ENCODE assay signal across 12 cellular contexts in the genomic region with DNA sequence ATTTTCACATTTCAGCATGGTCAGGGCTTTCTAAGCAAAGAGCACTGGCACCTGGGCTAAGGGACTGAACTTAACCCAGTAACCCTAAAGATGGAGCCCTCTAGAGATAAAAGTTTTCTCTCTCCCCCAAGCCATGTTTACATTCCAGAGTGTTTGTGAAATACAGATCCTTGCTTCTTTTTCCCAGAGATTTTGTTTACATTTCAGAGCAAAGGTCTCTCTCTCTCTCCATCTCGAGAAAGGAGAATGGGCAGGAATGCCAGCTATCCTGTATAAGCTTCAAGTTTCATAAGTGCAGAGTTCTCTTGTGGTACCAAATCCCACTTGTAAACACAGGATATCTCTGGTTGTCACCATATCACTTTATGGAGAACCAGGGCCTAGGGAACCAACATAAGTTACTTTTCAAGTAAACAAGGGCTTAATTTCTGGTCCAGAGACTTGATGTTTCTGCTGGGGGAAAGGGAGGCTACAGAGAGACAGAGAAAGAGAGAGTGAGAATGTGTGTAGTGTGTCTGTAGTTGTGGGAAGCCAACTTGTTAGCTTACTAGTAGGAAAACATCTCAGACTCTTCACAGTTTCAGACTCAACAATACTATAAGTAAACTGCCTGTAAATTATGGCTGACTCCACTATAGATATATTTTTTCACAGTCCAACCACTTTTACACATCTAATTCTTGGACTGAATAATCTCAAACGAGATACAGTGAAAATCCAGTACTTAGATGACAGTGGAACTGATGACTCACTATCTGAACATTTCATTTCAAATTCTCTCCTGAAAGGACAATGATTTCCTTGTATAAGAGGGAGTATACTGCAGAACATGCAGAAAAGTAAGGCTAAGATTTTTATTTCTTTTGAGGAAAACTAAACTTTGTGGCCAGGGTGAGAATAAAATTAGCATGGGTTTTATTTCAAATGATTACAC.
DNase-seq lines count a peak whose midpoint lies in the region; ATAC-seq, FAIRE-seq and TF ChIP-seq lines count a peak whose summit lies in the region.
"Had no signal": no experiment of that assay in that cellular context is flagged by ENCODE, and none has a peak within 500 bp of the region (broad histone marks: within the 10 kb centered on the region; RNA-seq: fewer than 3 reads in every experiment).

No MANE protein-coding gene starts in this region.

- no peak for TF ChIP-seq RAD21 in HepG2 (CRISPR knock-in tag; IDR thresholded peaks at IDR 0.05)

- no TSS peak for BruUV-seq in HepG2 (replicated peaks; lab: Mats Ljungman, UMichigan)

- H3K4me3 ChIP-seq in AG04449 (ENCODE audit: low read depth, low read length), result no peak overlapping the region
- no peak overlapping the region for H3K4me3 ChIP-seq in bronchial epithelial cell (ENCODE audit: low read depth, low read length)
- no peak overlapping the region for H3K4me3 ChIP-seq in HepG2 (replicated peaks in 1 of 3; ENCODE audit: insufficient read depth in 1 of 3, low read depth in 2 of 3, low read length in 3 of 3)
- H3K4me3 ChIP-seq in upper lobe of right lung, result no peak overlapping the region
- H3K4me3 ChIP-seq: ascending aorta had no signal

- TF ChIP-seq CTCF in AG04449 (IDR thresholded peaks at IDR 0.05; ENCODE audit: insufficient read depth, low read length, missing control alignments) (no peak), bronchial epithelial cell (IDR thresholded peaks at IDR 0.05; ENCODE audit: insufficient read depth, low read length, severe bottlenecking) (no peak), HepG2 (CRISPR knock-in tag; IDR thresholded peaks at IDR 0.05) (no peak; the same call in 1 of the 2 replicates), upper lobe of right lung (IDR thresholded peaks at IDR 0.05) (no peak)

- ATAC-seq in HepG2 (peak; percentile 90), GM21737 (IDR thresholded peaks at IDR 0.05; ENCODE audit: unreplicated experiment) (no peak), upper lobe of right lung (no peak)

- H3K36me3 ChIP-seq in bronchial epithelial cell (ENCODE audit: control insufficient read depth, insufficient read depth, low read length), result no peaks in the 10 kb centered on the region
- peaks cover 1 to 3% of the 10 kb centered on the region in 2 experiments; a peak in 2 of 5 replicates for H3K36me3 ChIP-seq in HepG2 (replicated peaks in 1 of 2; ENCODE audit: control insufficient read depth in 1 of 2, insufficient read depth in 2 of 2, low read length in 2 of 2)
- no peaks in the 10 kb centered on the region for H3K36me3 ChIP-seq in upper lobe of right lung
- H3K36me3 ChIP-seq: ascending aorta had no signal

- 0% methylated on average over 2 of the region's 2 CpGs for WGBS in HepG2 (ENCODE audit: low lambda C conversion rate)

- no peak overlapping the region for H2AFZ ChIP-seq in HepG2 (ENCODE audit: low read length)

- FAIRE-seq in bronchial epithelial cell (lab: Jason Lieb, UNC) (no peak), HepG2 (lab: Jason Lieb, UNC) (peak; percentile 79)

- CTCF ChIA-PET in AG04449 (lab: Yijun Ruan, JAX) (interaction anchor here (1.1 to 1.8 kb wide), 4 partner anchors 9 to 216 kb away, joined by 3 to 30 read pairs (median 4); no protein-coding TSS in a partner anchor), HepG2 (lab: Yijun Ruan, JAX; ENCODE audit: low intra/inter-chr PET ratio, low total read pairs) (interaction anchor here (1.0 to 4.5 kb wide), 2 partner anchors 216 to 635 kb away, joined by 3 to 65 read pairs; no protein-coding TSS in a partner anchor)

- H3K9ac ChIP-seq in HepG2 (ENCODE audit: insufficient read depth, low read depth, low read length), result no peak overlapping the region

- H3K9me3 ChIP-seq in HepG2 (ENCODE audit: low read length) (no peaks in the 10 kb centered on the region), upper lobe of right lung (no peaks in the 10 kb centered on the region)
- H3K9me3 ChIP-seq: ascending aorta had no signal

- peak; percentile 17 for DNase-seq in AG04449 (ENCODE audit: low read depth, low spot score)
- DNase-seq in HS-5 (ENCODE audit: low read depth), result peak; percentile 19
- peak; percentile 58 for DNase-seq in bronchial epithelial cell (ENCODE audit: low read depth)
- DNase-seq in HepG2 (ENCODE audit: low spot score), result peak; percentile 88
- DNase-seq in NCI-H1417 (lab: John Stamatoyannopoulos, UW), result no peak
- DNase-seq in NK-92 (lab: John Stamatoyannopoulos, UW; ENCODE audit: unreplicated experiment), result no peak
- DNase-seq in upper lobe of right lung, result no peak
- DNase-seq: C1 segment of cervical spinal cord, NCI-H1436, T-helper 9 cell had no signal

- H4K20me1 ChIP-seq in HepG2 (ENCODE audit: insufficient read depth, low read length), result no peaks in the 10 kb centered on the region

- peak overlapping the region; percentile 38 for H3K4me2 ChIP-seq in HepG2 (ENCODE audit: low read depth, low read length)

- intact Hi-C loops in HepG2 (cut with micrococcal nuclease; ENCODE audit: unreplicated experiment) (loop anchor here (2.0 to 5.0 kb wide), 4 partner anchors 86 to 231 kb away; no protein-coding TSS in a partner anchor), upper lobe of right lung (cut with DNase I) (loop anchor here (10.0 kb wide), 1 partner anchor 209 kb away; no protein-coding TSS in a partner anchor)

- H3K4me1 ChIP-seq in HepG2 (ENCODE audit: insufficient read depth, low read length) (peaks cover 40% of the 10 kb centered on the region), upper lobe of right lung (no peaks in the 10 kb centered on the region)
- H3K4me1 ChIP-seq: ascending aorta had no signal

- TF ChIP-seq EP300 in HepG2 (IDR thresholded peaks at IDR 0.05; ENCODE audit: low read depth in 2 of 2, low read length in 2 of 2) (peak in 1 of 2 experiments; percentile 89; a peak in 2 of 4 replicates), HepG2 (CRISPR knock-in tag; IDR thresholded peaks at IDR 0.05; ENCODE audit: borderline replicate concordance) (0 out of 2 replicates have a peak, but pooled peaks have one; percentile 37)

- no peak for TF ChIP-seq POLR2A in HepG2 (IDR thresholded peaks at IDR 0.05; ENCODE audit: insufficient read depth in 1 of 2, low read depth in 2 of 2, low read length in 2 of 2)

- POLR2A ChIA-PET in AG04449 (lab: Yijun Ruan, JAX), result interaction anchor here (0.7 kb wide), 1 partner anchor 543 kb away, joined by 3 read pairs; no protein-coding TSS in a partner anchor
- POLR2A ChIA-PET in HepG2 (lab: Yijun Ruan, JAX), result no interaction called here

- H3K27ac ChIP-seq in HepG2 (ENCODE audit: extremely low read length, insufficient read depth, low read length), result peak overlapping the region; percentile 42
- H3K27ac ChIP-seq in upper lobe of right lung, result no peak overlapping the region
- H3K27ac ChIP-seq: ascending aorta had no signal

- H3K79me2 ChIP-seq in HepG2 (ENCODE audit: insufficient read depth, low read length), result no peaks in the 10 kb centered on the region

- H3K27me3 ChIP-seq in bronchial epithelial cell (ENCODE audit: control insufficient read depth, insufficient read depth, low read length), result no peaks in the 10 kb centered on the region
- no peaks in the 10 kb centered on the region for H3K27me3 ChIP-seq in HepG2 (ENCODE audit: control insufficient read depth in 1 of 2, insufficient read depth in 2 of 2, low read length in 2 of 2)
- H3K27me3 ChIP-seq in upper lobe of right lung, result no peaks in the 10 kb centered on the region
- H3K27me3 ChIP-seq: ascending aorta had no signal

- in situ Hi-C loops in HepG2 (cut with HindIII; ENCODE audit: extremely low pct_ligation_motif_present, low pct_unique_long_range_greater_than_20kb), result loop anchor here (5.0 kb wide), 1 partner anchor 216 kb away; no protein-coding TSS in a partner anchor

TF ChIP-seq in HepG2, 621 proteins besides CTCF, POLR2A, EP300 and RAD21 (continues in another document):
- TF ChIP-seq ELF1 (CRISPR knock-in tag; IDR thresholded peaks at IDR 0.05) (no peak), KAT7 (CRISPR knock-in tag; IDR thresholded peaks at IDR 0.05; ENCODE audit: borderline replicate concordance) (no peak), RCOR2 (CRISPR knock-in tag; IDR thresholded peaks at IDR 0.05) (peak; percentile 84), ZNF230 (CRISPR knock-in tag; IDR thresholded peaks at IDR 0.05) (no peak), TCF7L2 (IDR thresholded peaks at IDR 0.05; ENCODE audit: low read depth, low read length) (no peak), ZFYVE20 (CRISPR knock-in tag; IDR thresholded peaks at IDR 0.05; ENCODE audit: borderline replicate concordance, low read depth) (no peak), NFIC (IDR thresholded peaks at IDR 0.05; ENCODE audit: low read length) (0 out of 2 replicates have a peak, but pooled peaks have one; percentile 42), ZFP36L2 (CRISPR knock-in tag; IDR thresholded peaks at IDR 0.05) (no peak), MIER2 (CRISPR knock-in tag; IDR thresholded peaks at IDR 0.05) (no peak), ZFP36L1 (CRISPR knock-in tag; IDR thresholded peaks at IDR 0.05) (no peak)
- TF ChIP-seq, protein P1, sequence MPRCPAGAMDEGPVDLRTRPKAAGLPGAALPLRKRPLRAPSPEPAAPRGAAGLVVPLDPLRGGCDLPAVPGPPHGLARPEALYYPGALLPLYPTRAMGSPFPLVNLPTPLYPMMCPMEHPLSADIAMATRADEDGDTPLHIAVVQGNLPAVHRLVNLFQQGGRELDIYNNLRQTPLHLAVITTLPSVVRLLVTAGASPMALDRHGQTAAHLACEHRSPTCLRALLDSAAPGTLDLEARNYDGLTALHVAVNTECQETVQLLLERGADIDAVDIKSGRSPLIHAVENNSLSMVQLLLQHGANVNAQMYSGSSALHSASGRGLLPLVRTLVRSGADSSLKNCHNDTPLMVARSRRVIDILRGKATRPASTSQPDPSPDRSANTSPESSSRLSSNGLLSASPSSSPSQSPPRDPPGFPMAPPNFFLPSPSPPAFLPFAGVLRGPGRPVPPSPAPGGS (CRISPR knock-in tag; IDR thresholded peaks at IDR 0.05), result no peak

Comparison
In these comparisons a context has a peak if more than half of its experiments do, and no peak if none do; other contexts are left out.
1. DNase-seq: peak in AG04449 (single experiment), HS-5 (single experiment), bronchial epithelial cell (single experiment) and HepG2 (single experiment); none in NCI-H1417 (0 of 3), NK-92 (single experiment) and upper lobe of right lung (single experiment).